In the genomic region with DNA sequence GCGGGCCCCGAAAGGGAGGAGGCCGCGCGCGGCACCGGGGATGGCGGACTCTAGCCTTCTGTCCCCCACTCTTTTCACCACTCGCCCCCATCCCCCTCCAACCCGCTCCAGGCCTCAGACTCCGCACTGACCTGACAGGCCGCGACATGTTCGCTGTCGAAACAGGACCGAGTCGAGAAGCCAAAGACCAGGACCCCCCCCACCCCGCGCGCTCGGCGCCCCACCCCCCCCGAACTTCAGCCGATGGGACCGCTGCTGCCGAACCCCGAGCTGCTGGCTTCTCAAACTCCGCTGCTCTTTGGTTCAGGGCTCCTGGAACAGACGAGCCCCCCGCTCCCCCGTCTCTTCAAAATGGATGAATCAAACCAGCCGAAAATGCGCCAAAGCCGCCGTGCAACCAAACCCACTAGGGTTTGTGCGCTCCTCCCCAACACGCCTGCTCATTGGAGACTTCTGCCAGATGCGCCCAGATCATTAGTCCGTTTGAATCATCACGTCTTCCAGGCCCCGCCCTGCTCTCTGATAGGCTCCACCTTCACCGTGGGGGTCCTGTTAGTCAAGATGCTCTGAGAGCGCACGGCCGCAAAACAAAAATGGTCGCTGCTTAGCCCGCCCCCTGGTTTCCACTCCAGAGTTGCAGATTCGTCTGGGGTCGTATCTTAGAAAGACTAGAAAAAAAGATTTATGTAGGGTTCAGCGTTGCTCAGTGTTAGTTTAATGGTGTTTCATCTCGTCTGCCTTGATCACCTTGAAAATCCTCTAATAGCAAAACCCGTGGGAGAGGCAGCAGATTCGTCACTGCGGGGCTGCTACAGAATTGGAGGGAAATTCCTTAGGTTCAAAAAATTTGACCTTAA, we compare ENCODE assay signal across 1 cellular context.
TF ChIP-seq lines count a peak whose summit lies in the region.

A gene with protein sequence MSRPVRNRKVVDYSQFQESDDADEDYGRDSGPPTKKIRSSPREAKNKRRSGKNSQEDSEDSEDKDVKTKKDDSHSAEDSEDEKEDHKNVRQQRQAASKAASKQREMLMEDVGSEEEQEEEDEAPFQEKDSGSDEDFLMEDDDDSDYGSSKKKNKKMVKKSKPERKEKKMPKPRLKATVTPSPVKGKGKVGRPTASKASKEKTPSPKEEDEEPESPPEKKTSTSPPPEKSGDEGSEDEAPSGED (minus strand): TSS at position 357 of the 857 bp plus-strand sequence. CDS start 209 bp downstream, at position 148.

TF ChIP-seq in HepG2, 621 proteins besides CTCF, POLR2A, EP300 and RAD21 (continued from another document and continues in another):
- TF ChIP-seq, protein P1, sequence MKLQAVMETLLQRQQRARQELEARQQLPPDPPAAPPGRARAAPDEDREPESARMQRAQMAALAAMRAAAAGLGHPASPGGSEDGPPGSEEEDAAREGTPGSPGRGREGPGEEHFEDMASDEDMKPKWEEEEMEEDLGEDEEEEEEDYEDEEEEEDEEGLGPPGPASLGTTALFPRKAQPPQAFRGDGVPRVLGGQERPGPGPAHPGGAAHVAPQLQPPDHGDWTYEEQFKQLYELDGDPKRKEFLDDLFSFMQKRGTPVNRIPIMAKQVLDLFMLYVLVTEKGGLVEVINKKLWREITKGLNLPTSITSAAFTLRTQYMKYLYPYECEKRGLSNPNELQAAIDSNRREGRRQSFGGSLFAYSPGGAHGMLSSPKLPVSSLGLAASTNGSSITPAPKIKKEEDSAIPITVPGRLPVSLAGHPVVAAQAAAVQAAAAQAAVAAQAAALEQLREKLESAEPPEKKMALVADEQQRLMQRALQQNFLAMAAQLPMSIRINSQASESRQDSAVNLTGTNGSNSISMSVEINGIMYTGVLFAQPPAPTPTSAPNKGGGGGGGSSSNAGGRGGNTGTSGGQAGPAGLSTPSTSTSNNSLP (IDR thresholded peaks at IDR 0.05; ENCODE audit: low read depth, low read length), result peak; percentile 56; the same call in 1 of the 2 replicates
- TF ChIP-seq, protein P2, sequence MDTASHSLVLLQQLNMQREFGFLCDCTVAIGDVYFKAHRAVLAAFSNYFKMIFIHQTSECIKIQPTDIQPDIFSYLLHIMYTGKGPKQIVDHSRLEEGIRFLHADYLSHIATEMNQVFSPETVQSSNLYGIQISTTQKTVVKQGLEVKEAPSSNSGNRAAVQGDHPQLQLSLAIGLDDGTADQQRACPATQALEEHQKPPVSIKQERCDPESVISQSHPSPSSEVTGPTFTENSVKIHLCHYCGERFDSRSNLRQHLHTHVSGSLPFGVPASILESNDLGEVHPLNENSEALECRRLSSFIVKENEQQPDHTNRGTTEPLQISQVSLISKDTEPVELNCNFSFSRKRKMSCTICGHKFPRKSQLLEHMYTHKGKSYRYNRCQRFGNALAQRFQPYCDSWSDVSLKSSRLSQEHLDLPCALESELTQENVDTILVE (CRISPR knock-in tag; IDR thresholded peaks at IDR 0.05), result peak; percentile 77
- no peak; the same call in 1 of the 2 replicates for TF ChIP-seq ATF7-NPFF (CRISPR knock-in tag; IDR thresholded peaks at IDR 0.05; ENCODE audit: low read depth)
- TF ChIP-seq SRY (CRISPR knock-in tag; IDR thresholded peaks at IDR 0.05), result no peak
- no peak for TF ChIP-seq ZNF589 (CRISPR knock-in tag; conservative IDR thresholded peaks at IDR 0.05)
- TF ChIP-seq IRX3 (CRISPR knock-in tag; IDR thresholded peaks at IDR 0.05; ENCODE audit: borderline replicate concordance, low read depth), result 0 out of 2 replicates have a peak, but pooled peaks have one; percentile 25
- TF ChIP-seq, protein P3, sequence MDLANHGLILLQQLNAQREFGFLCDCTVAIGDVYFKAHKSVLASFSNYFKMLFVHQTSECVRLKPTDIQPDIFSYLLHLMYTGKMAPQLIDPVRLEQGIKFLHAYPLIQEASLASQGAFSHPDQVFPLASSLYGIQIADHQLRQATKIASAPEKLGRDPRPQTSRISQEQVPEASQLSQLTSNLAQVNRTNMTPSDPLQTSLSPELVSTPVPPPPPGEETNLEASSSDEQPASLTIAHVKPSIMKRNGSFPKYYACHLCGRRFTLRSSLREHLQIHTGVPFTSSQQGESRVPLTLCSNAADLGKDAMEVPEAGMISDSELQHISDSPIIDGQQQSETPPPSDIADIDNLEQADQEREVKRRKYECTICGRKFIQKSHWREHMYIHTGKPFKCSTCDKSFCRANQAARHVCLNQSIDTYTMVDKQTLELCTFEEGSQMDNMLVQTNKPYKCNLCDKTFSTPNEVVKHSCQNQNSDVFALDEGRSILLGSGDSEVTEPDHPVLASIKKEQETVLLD (CRISPR knock-in tag; IDR thresholded peaks at IDR 0.05; ENCODE audit: low read depth), result peak; percentile 8; the same call in 1 of the 2 replicates
- TF ChIP-seq, protein P4, sequence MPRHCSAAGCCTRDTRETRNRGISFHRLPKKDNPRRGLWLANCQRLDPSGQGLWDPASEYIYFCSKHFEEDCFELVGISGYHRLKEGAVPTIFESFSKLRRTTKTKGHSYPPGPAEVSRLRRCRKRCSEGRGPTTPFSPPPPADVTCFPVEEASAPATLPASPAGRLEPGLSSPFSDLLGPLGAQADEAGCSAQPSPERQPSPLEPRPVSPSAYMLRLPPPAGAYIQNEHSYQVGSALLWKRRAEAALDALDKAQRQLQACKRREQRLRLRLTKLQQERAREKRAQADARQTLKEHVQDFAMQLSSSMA (CRISPR knock-in tag; IDR thresholded peaks at IDR 0.05), result no peak
- no peak for TF ChIP-seq ZNF552 (CRISPR knock-in tag; IDR thresholded peaks at IDR 0.05; ENCODE audit: borderline replicate concordance)
- TF ChIP-seq CBX5 (CRISPR knock-in tag; IDR thresholded peaks at IDR 0.05; ENCODE audit: borderline replicate concordance), result no peak
- 0 out of 2 replicates have a peak, but pooled peaks have one; percentile 35 for TF ChIP-seq ZBTB20 (CRISPR knock-in tag; IDR thresholded peaks at IDR 0.05; ENCODE audit: borderline replicate concordance, low read depth)
- TF ChIP-seq SALL2 (CRISPR knock-in tag; IDR thresholded peaks at IDR 0.05), result no peak; the same call in 1 of the 2 replicates
- no peak for TF ChIP-seq FLYWCH1 (CRISPR knock-in tag; IDR thresholded peaks at IDR 0.05)
- no peak for TF ChIP-seq KDM5B (CRISPR knock-in tag; IDR thresholded peaks at IDR 0.05; ENCODE audit: borderline replicate concordance)
- no peak for TF ChIP-seq CENPT (CRISPR knock-in tag; IDR thresholded peaks at IDR 0.05; ENCODE audit: low read depth)
- peak; percentile 59; the same call in 1 of the 2 replicates for TF ChIP-seq KLF6 (CRISPR knock-in tag; IDR thresholded peaks at IDR 0.05)
- TF ChIP-seq MXD4 (CRISPR knock-in tag; IDR thresholded peaks at IDR 0.05), result no peak
- no peak for TF ChIP-seq ZNF75D (CRISPR knock-in tag; IDR thresholded peaks at IDR 0.05; ENCODE audit: borderline replicate concordance)
- no peak for TF ChIP-seq BORCS8-MEF2B (CRISPR knock-in tag; IDR thresholded peaks at IDR 0.05)
- TF ChIP-seq DMAP1 (CRISPR knock-in tag; IDR thresholded peaks at IDR 0.05), result peak; percentile 60; the same call in 1 of the 2 replicates
- no peak for TF ChIP-seq HIVEP1 (CRISPR knock-in tag; IDR thresholded peaks at IDR 0.05)
- TF ChIP-seq MTA3 (CRISPR knock-in tag; IDR thresholded peaks at IDR 0.05), result no peak
- no peak for TF ChIP-seq RBM39 (IDR thresholded peaks at IDR 0.05; ENCODE audit: low read depth, low read length, poor library complexity, severe bottlenecking)
- 0 out of 2 replicates have a peak, but pooled peaks have one; percentile 17 for TF ChIP-seq ZFX (CRISPR knock-in tag; IDR thresholded peaks at IDR 0.05; ENCODE audit: low read depth)
- no peak for TF ChIP-seq NONO (IDR thresholded peaks at IDR 0.05)
- TF ChIP-seq NONO (CRISPR knock-in tag; conservative IDR thresholded peaks at IDR 0.05), result peak; percentile 46; the same call in 1 of the 2 replicates
- TF ChIP-seq ZNF724P (CRISPR knock-in tag; IDR thresholded peaks at IDR 0.05; ENCODE audit: borderline replicate concordance), result no peak
- TF ChIP-seq RXRB (CRISPR knock-in tag; IDR thresholded peaks at IDR 0.05; ENCODE audit: borderline replicate concordance), result peak; percentile 43; the same call in 1 of the 2 replicates
- TF ChIP-seq, protein P5, sequence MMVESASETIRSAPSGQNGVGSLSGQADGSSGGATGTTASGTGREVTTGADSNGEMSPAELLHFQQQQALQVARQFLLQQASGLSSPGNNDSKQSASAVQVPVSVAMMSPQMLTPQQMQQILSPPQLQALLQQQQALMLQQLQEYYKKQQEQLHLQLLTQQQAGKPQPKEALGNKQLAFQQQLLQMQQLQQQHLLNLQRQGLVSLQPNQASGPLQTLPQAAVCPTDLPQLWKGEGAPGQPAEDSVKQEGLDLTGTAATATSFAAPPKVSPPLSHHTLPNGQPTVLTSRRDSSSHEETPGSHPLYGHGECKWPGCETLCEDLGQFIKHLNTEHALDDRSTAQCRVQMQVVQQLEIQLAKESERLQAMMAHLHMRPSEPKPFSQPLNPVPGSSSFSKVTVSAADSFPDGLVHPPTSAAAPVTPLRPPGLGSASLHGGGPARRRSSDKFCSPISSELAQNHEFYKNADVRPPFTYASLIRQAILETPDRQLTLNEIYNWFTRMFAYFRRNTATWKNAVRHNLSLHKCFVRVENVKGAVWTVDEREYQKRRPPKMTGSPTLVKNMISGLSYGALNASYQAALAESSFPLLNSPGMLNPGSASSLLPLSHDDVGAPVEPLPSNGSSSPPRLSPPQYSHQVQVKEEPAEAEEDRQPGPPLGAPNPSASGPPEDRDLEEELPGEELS (CRISPR knock-in tag; IDR thresholded peaks at IDR 0.05), result no peak
- no peak for TF ChIP-seq SMARCE1 (IDR thresholded peaks at IDR 0.05; ENCODE audit: borderline replicate concordance)
- TF ChIP-seq ZNF543 (CRISPR knock-in tag; IDR thresholded peaks at IDR 0.05), result no peak
- TF ChIP-seq SMYD3 (CRISPR knock-in tag; IDR thresholded peaks at IDR 0.05), result no peak
- TF ChIP-seq ZNF878 (CRISPR knock-in tag; IDR thresholded peaks at IDR 0.05), result 0 out of 2 replicates have a peak, but pooled peaks have one; percentile 77
- no peak for TF ChIP-seq KLF15 (CRISPR knock-in tag; IDR thresholded peaks at IDR 0.05; ENCODE audit: borderline replicate concordance)
- TF ChIP-seq CENPX (CRISPR knock-in tag; IDR thresholded peaks at IDR 0.05), result no peak
- peak; percentile 15; the same call in 1 of the 2 replicates for TF ChIP-seq NR2F2 (IDR thresholded peaks at IDR 0.05; ENCODE audit: borderline replicate concordance, low read depth)
- TF ChIP-seq REL (CRISPR knock-in tag; conservative IDR thresholded peaks at IDR 0.05), result no peak
- TF ChIP-seq SIX4 (CRISPR knock-in tag; IDR thresholded peaks at IDR 0.05), result 0 out of 2 replicates have a peak, but pooled peaks have one; percentile 13
- peak; percentile 32; the same call in 1 of the 2 replicates for TF ChIP-seq MED1 (CRISPR knock-in tag; IDR thresholded peaks at IDR 0.05)
- 0 out of 2 replicates have a peak, but pooled peaks have one; percentile 44 for TF ChIP-seq ZNF138 (CRISPR knock-in tag; IDR thresholded peaks at IDR 0.05; ENCODE audit: low read depth)
- TF ChIP-seq, protein P6, sequence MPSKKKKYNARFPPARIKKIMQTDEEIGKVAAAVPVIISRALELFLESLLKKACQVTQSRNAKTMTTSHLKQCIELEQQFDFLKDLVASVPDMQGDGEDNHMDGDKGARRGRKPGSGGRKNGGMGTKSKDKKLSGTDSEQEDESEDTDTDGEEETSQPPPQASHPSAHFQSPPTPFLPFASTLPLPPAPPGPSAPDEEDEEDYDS (CRISPR knock-in tag; IDR thresholded peaks at IDR 0.05), result peak; percentile 67
- TF ChIP-seq SP2 (CRISPR knock-in tag; IDR thresholded peaks at IDR 0.05), result peak; percentile 89
- peak; percentile 9; the same call in 1 of the 2 replicates for TF ChIP-seq IRF2 (CRISPR knock-in tag; IDR thresholded peaks at IDR 0.05)
- no peak for TF ChIP-seq ZNF234 (CRISPR knock-in tag; conservative IDR thresholded peaks at IDR 0.05)
- TF ChIP-seq, protein P7, sequence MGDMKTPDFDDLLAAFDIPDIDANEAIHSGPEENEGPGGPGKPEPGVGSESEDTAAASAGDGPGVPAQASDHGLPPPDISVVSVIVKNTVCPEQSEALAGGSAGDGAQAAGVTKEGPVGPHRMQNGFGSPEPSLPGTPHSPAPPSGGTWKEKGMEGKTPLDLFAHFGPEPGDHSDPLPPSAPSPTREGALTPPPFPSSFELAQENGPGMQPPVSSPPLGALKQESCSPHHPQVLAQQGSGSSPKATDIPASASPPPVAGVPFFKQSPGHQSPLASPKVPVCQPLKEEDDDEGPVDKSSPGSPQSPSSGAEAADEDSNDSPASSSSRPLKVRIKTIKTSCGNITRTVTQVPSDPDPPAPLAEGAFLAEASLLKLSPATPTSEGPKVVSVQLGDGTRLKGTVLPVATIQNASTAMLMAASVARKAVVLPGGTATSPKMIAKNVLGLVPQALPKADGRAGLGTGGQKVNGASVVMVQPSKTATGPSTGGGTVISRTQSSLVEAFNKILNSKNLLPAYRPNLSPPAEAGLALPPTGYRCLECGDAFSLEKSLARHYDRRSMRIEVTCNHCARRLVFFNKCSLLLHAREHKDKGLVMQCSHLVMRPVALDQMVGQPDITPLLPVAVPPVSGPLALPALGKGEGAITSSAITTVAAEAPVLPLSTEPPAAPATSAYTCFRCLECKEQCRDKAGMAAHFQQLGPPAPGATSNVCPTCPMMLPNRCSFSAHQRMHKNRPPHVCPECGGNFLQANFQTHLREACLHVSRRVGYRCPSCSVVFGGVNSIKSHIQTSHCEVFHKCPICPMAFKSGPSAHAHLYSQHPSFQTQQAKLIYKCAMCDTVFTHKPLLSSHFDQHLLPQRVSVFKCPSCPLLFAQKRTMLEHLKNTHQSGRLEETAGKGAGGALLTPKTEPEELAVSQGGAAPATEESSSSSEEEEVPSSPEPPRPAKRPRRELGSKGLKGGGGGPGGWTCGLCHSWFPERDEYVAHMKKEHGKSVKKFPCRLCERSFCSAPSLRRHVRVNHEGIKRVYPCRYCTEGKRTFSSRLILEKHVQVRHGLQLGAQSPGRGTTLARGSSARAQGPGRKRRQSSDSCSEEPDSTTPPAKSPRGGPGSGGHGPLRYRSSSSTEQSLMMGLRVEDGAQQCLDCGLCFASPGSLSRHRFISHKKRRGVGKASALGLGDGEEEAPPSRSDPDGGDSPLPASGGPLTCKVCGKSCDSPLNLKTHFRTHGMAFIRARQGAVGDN (CRISPR knock-in tag; IDR thresholded peaks at IDR 0.05), result no peak
- TF ChIP-seq, protein P8, sequence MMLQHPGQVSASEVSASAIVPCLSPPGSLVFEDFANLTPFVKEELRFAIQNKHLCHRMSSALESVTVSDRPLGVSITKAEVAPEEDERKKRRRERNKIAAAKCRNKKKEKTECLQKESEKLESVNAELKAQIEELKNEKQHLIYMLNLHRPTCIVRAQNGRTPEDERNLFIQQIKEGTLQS (CRISPR knock-in tag; IDR thresholded peaks at IDR 0.05), result no peak
- TF ChIP-seq TCF7 (IDR thresholded peaks at IDR 0.05; ENCODE audit: low read depth), result no peak
- TF ChIP-seq PPARG (CRISPR knock-in tag; conservative IDR thresholded peaks at IDR 0.05), result peak; percentile 67
- TF ChIP-seq TOE1 (CRISPR knock-in tag; IDR thresholded peaks at IDR 0.05), result no peak
- TF ChIP-seq RNF2 (conservative IDR thresholded peaks at IDR 0.05; ENCODE audit: low read depth), result 0 out of 2 replicates have a peak, but pooled peaks have one; percentile 24
